In the genomic region with DNA sequence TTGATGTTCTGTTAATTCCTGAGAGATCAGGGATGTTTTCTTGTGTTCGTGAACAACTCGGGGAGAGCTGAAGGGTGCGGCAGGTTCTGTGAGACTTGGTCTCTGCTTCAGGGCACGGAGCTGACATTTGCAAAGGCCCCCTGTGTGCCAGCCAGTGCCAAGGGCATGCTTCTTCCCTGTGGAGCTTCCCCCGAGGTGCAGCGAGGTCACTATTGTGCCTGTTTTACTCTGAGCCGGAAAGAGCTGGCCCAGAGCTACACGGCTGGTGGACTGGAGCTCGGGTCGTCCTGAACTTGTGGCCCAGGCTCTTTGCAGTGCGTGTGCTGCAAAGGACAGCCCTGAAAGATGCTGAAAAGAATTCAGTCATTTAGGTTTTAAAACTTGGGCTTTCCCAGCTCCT, we compare ENCODE assay signal across 13 cellular contexts.
"Had no signal": no experiment of that assay in that cellular context is flagged by ENCODE, and none has a peak within 500 bp of the region (broad histone marks: within the 10 kb centered on the region; RNA-seq: fewer than 3 reads in every experiment).

No MANE protein-coding gene starts in this region.

- H3K4me3 Mint-ChIP-seq: activated CD8-positive, alpha-beta T cell treated with anti-CD3 and anti-CD28 coated beads for 36 hours; activated T-cell treated with anti-CD3 and anti-CD28 coated beads, Interleukin-2, amount 50 U/mL, for 24 hours; dendritic cell treated with granulocyte-macrophage colony-stimulating factor and Interleukin-4, amounts not matched to agents 40 ng/mL and 50 ng/mL, for 4 days; stimulated activated naive B cell treated with anti-CD40 and anti-IgM and Interleukin-4, amounts not matched to agents 10 μg/mL and 1 μg/mL and 100 μg/mL, for 72 hours had no signal

- H3K4me1 ChIP-seq: ascending aorta had no signal

- H3K4me2 ChIP-seq: hepatocyte had no signal

- H3K27me3 ChIP-seq: ascending aorta, hepatocyte, SJSA1, vagina had no signal

- ATAC-seq: activated CD8-positive, alpha-beta T cell treated with anti-CD3 and anti-CD28 coated beads for 36 hours; stimulated activated naive B cell treated with anti-CD40 and anti-IgM and Interleukin-4, amounts not matched to agents 10 μg/mL and 1 μg/mL and 100 μg/mL, for 72 hours had no signal

- H3K36me3 Mint-ChIP-seq: stimulated activated naive B cell treated with anti-CD40 and anti-IgM and Interleukin-4, amounts not matched to agents 10 μg/mL and 1 μg/mL and 100 μg/mL, for 72 hours had no signal

- H3K36me3 ChIP-seq: ascending aorta, SJSA1, vagina had no signal

- H3K9me3 Mint-ChIP-seq: activated CD8-positive, alpha-beta T cell treated with anti-CD3 and anti-CD28 coated beads for 36 hours; activated T-cell treated with anti-CD3 and anti-CD28 coated beads, Interleukin-2, amount 50 U/mL, for 24 hours; dendritic cell treated with granulocyte-macrophage colony-stimulating factor and Interleukin-4, amounts not matched to agents 40 ng/mL and 50 ng/mL, for 4 days; stimulated activated naive B cell treated with anti-CD40 and anti-IgM and Interleukin-4, amounts not matched to agents 10 μg/mL and 1 μg/mL and 100 μg/mL, for 72 hours had no signal

- H3K27ac ChIP-seq: ascending aorta, hepatocyte, SJSA1, vagina had no signal

- DNase-seq: activated CD4-positive, alpha-beta T cell treated with anti-CD3 and anti-CD28 coated beads for 4 hours; activated CD8-positive, alpha-beta T cell treated with anti-CD3 and anti-CD28 coated beads for 36 hours; activated naive CD4-positive, alpha-beta T cell treated with anti-CD3 and anti-CD28 coated beads, Interleukin-2, amount 50 U/mL, for 16 hours; activated T-cell treated with anti-CD3 and anti-CD28 coated beads, Interleukin-2, amount 50 U/mL, for 24 hours; effector memory CD4-positive, alpha-beta T cell; mammary epithelial cell; stimulated activated naive B cell treated with anti-CD40 and anti-IgM and Interleukin-4, amounts not matched to agents 10 μg/mL and 1 μg/mL and 100 μg/mL, for 72 hours had no signal

- H2AFZ ChIP-seq: hepatocyte had no signal

- H3K4me3 ChIP-seq: ascending aorta, hepatocyte, SJSA1, vagina had no signal

- H3K9me3 ChIP-seq: ascending aorta, SJSA1, vagina had no signal

- H3K27me3 Mint-ChIP-seq: dendritic cell treated with granulocyte-macrophage colony-stimulating factor and Interleukin-4, amounts not matched to agents 40 ng/mL and 50 ng/mL, for 4 days had no signal

- H3K79me2 ChIP-seq: hepatocyte had no signal

- H3K27ac Mint-ChIP-seq: activated CD8-positive, alpha-beta T cell treated with anti-CD3 and anti-CD28 coated beads for 36 hours; activated T-cell treated with anti-CD3 and anti-CD28 coated beads, Interleukin-2, amount 50 U/mL, for 24 hours; dendritic cell treated with granulocyte-macrophage colony-stimulating factor and Interleukin-4, amounts not matched to agents 40 ng/mL and 50 ng/mL, for 4 days; progenitor cell of endocrine pancreas; stimulated activated naive B cell treated with anti-CD40 and anti-IgM and Interleukin-4, amounts not matched to agents 10 μg/mL and 1 μg/mL and 100 μg/mL, for 72 hours had no signal
